In the genomic region with DNA sequence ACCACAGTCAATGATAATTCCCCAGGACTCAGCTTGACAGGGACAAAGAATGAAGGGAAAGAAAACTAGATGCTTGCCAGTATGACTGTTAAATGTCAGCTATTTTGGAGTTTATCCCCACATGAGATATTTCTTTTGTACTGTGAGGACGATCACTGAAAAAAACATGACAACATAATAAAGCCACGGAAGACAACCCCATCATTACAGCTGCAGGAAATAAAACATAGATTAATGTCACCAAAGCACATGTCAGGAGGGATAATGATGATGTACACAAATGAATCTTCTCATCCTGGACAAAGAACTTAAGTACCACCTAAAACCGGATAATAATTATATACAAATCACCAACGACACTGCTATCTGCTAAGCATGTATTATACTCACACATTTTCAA, we compare ENCODE assay signal across 22 cellular contexts.
DNase-seq lines count a peak whose midpoint lies in the region; ATAC-seq, FAIRE-seq and TF ChIP-seq lines count a peak whose summit lies in the region.
"Had no signal": no experiment of that assay in that cellular context is flagged by ENCODE, and none has a peak within 500 bp of the region (broad histone marks: within the 10 kb centered on the region; RNA-seq: fewer than 3 reads in every experiment).

No MANE protein-coding gene starts in this region.

- intact Hi-C loops in pancreas (cut with DNase I) (no loop called here), aorta (cut with DNase I) (no loop called here)

- H3K4me1 ChIP-seq in pancreas (no peaks in the 10 kb centered on the region), aorta (ENCODE audit: control insufficient read depth in 1 of 2, insufficient read depth in 2 of 2, low read length in 2 of 2) (no peaks in the 10 kb centered on the region)

- no peaks in the 10 kb centered on the region for H3K9me3 ChIP-seq in pancreas
- H3K9me3 ChIP-seq in aorta (ENCODE audit: control insufficient read depth, low read length), result no peaks in the 10 kb centered on the region

- H3K27me3 Mint-ChIP-seq in brain, result peaks cover 3% of the 10 kb centered on the region

- peaks cover 0 to 15% (median 11%) of the 10 kb centered on the region in 5 experiments for H3K9me3 Mint-ChIP-seq in brain
- H3K9me3 Mint-ChIP-seq: CD8-positive, alpha-beta T cell; IgD-negative memory B cell had no signal

- H3K27ac ChIP-seq in pancreas (no peak overlapping the region), aorta (ENCODE audit: low read depth in 1 of 2, low read length in 2 of 2) (no peak overlapping the region)
- H3K27ac ChIP-seq: SK-N-MC had no signal

- H3K36me3 Mint-ChIP-seq in brain, result peaks cover 6% of the 10 kb centered on the region
- H3K36me3 Mint-ChIP-seq: CD8-positive, alpha-beta T cell; IgD-negative memory B cell had no signal

- H3K4me3 ChIP-seq in pancreas (no peak overlapping the region), aorta (ENCODE audit: low read length in 2 of 2) (no peak overlapping the region)
- H3K4me3 ChIP-seq: SK-N-MC had no signal

- WGBS in pancreas, 2 donors, result 72 to 79% methylated on average over 4 of the region's 4 CpGs
- WGBS in aorta, 2 donors, result 67 to 73% methylated on average over 4 of the region's 4 CpGs

- no peak for TF ChIP-seq CTCF in brain (conservative IDR thresholded peaks at IDR 0.05)
- no peak for TF ChIP-seq CTCF in pancreas (IDR thresholded peaks at IDR 0.05)

- H3K36me3 ChIP-seq in pancreas (no peaks in the 10 kb centered on the region), aorta (ENCODE audit: control insufficient read depth in 1 of 2, insufficient read depth in 2 of 2, low read length in 1 of 2) (no peaks in the 10 kb centered on the region)

- peak overlapping the region in 1 of 5 experiments; percentile 39 for H3K4me3 Mint-ChIP-seq in brain
- H3K4me3 Mint-ChIP-seq: CD8-positive, alpha-beta T cell; IgD-negative memory B cell; T-helper 17 cell had no signal

- ATAC-seq in pancreas, result no peak
- no peak for ATAC-seq in aorta (ENCODE audit: low FRiP score)
- ATAC-seq: CD8-positive, alpha-beta T cell; PC-3; T-helper 17 cell had no signal

- peak overlapping the region in 3 of 5 experiments; percentile 32 to 82 (median 32) for H3K27ac Mint-ChIP-seq in brain
- H3K27ac Mint-ChIP-seq: CD8-positive, alpha-beta T cell; IgD-negative memory B cell; T-helper 17 cell had no signal

- peak; percentile 33 for DNase-seq in NCI-H1436 treated with DMSO at 0.1 percent for 48 hours (lab: John Stamatoyannopoulos, UW)
- no peak for DNase-seq in NCI-H1436 (lab: John Stamatoyannopoulos, UW)
- DNase-seq in NCI-H2227 (lab: John Stamatoyannopoulos, UW; ENCODE audit: unreplicated experiment), result peak; percentile 88
- no peak for DNase-seq in pancreas
- no peak for DNase-seq in aorta
- no peak for DNase-seq in NCI-H524 (lab: John Stamatoyannopoulos, UW)
- DNase-seq: 8988T; AML-193; C1 segment of cervical spinal cord; Calu3; CD8-positive, alpha-beta T cell; NCI-H1105; NCI-H2029; NCI-H510A; PC-3; RPMI8226; SHP77; SW 1271; T-helper 17 cell had no signal

- no peak for FAIRE-seq in pancreas (lab: Jason Lieb, UNC)

- H3K4me1 Mint-ChIP-seq in brain, result peaks cover 53% of the 10 kb centered on the region

- H3K27me3 ChIP-seq in pancreas (no peaks in the 10 kb centered on the region), aorta (ENCODE audit: control insufficient read depth in 1 of 2, insufficient read depth in 2 of 2, low read length in 1 of 2) (peaks cover 0 to 1% of the 10 kb centered on the region in 2 donors)

Comparison
In these comparisons a context has a peak if more than half of its experiments do, and no peak if none do; other contexts are left out.
1. DNase-seq: peak in NCI-H1436 treated with DMSO at 0.1 percent for 48 hours (single experiment) and NCI-H2227 (single experiment); none in NCI-H1436 (single experiment), pancreas (0 of 6), aorta (0 of 2) and NCI-H524 (0 of 2).